In genomic region chr12:59929091-59929490, GRCh38 we compare ENCODE assay signal across 22 cellular contexts.
DNase-seq lines count a peak whose midpoint lies in the region; ATAC-seq, FAIRE-seq and TF ChIP-seq lines count a peak whose summit lies in the region.
"Had no signal": no experiment of that assay in that cellular context is flagged by ENCODE, and none has a peak within 500 bp of the region (broad histone marks: within the 10 kb centered on the region; RNA-seq: fewer than 3 reads in every experiment).

No MANE protein-coding gene starts in this region.

- H3K27me3 ChIP-seq in bronchial epithelial cell (ENCODE audit: control insufficient read depth, insufficient read depth, low read length) (no peaks in the 10 kb centered on the region), kidney epithelial cell (ENCODE audit: control insufficient read depth, insufficient read depth, low read length) (no peaks in the 10 kb centered on the region)
- H3K27me3 ChIP-seq in CD8-positive, alpha-beta memory T cell (ENCODE audit: insufficient read depth, low read length, poor library complexity, severe bottlenecking), result no peaks in the 10 kb centered on the region
- H3K27me3 ChIP-seq: adrenal gland had no signal

- FAIRE-seq in bronchial epithelial cell (lab: Jason Lieb, UNC), result peak; percentile 98
- FAIRE-seq: frontal cortex had no signal

- H3K4me1 Mint-ChIP-seq in CD8-positive, alpha-beta memory T cell, result no peaks in the 10 kb centered on the region
- no peaks in the 10 kb centered on the region for H3K4me1 Mint-ChIP-seq in progenitor cell of endocrine pancreas (ENCODE audit: low read depth)
- H3K4me1 Mint-ChIP-seq: memory B cell had no signal

- no peak for ATAC-seq in HG03442 (IDR thresholded peaks at IDR 0.05; ENCODE audit: unreplicated experiment)

- no peak overlapping the region for H3K4me3 Mint-ChIP-seq in CD8-positive, alpha-beta memory T cell
- H3K4me3 Mint-ChIP-seq in progenitor cell of endocrine pancreas (ENCODE audit: low read depth), result no peak overlapping the region
- H3K4me3 Mint-ChIP-seq: memory B cell; T-helper 1 cell treated with Interleukin-12 subunit alpha and Interleukin-12 subunit beta and Interleukin-4 antibody, amounts not matched to agents 30 μg/mL and 1 μg/mL, for 36 hours had no signal

- DNase-seq in AG08395 (ENCODE audit: low spot score), result peak; percentile 55
- peak; percentile 84 for DNase-seq in HT1080 (ENCODE audit: low read depth)
- peak; percentile 97 for DNase-seq in bronchial epithelial cell (ENCODE audit: low read depth)
- DNase-seq in kidney epithelial cell (ENCODE audit: low read depth), result peak; percentile 35
- DNase-seq in CD8-positive, alpha-beta memory T cell, result no peak
- DNase-seq in NCI-H2227 treated with DMSO at 0.1 percent for 48 hours (lab: John Stamatoyannopoulos, UW), result no peak
- DNase-seq in progenitor cell of endocrine pancreas (ENCODE audit: low spot score, unreplicated experiment), result no peak
- DNase-seq: activated CD4-positive, alpha-beta T cell treated with anti-CD3 and anti-CD28 coated beads for 48 hours; activated T-cell treated with anti-CD3 and anti-CD28 coated beads, Interleukin-2, amount 50 U/mL, for 48 hours; AML-193; dermis blood vessel endothelial cell; DMS153; H7; Karpas-422; NCI-H1694 treated with DMSO at 0.1 percent for 48 hours; NCI-H524 treated with DMSO at 0.1 percent for 48 hours; stimulated activated naive CD4-positive, alpha-beta T cell had no signal

- CTCF ChIA-PET in CD8-positive, alpha-beta memory T cell (lab: Charles Lee), result no interaction called here

- H3K27ac ChIP-seq in CD8-positive, alpha-beta memory T cell (ENCODE audit: low read depth, low read length), result no peak overlapping the region
- H3K27ac ChIP-seq: adrenal gland had no signal

- POLR2A ChIA-PET in CD8-positive, alpha-beta memory T cell (lab: Charles Lee), result no interaction called here

- no peaks in the 10 kb centered on the region for H3K27me3 Mint-ChIP-seq in CD8-positive, alpha-beta memory T cell
- no peaks in the 10 kb centered on the region for H3K27me3 Mint-ChIP-seq in progenitor cell of endocrine pancreas
- H3K27me3 Mint-ChIP-seq: memory B cell had no signal

- H3K9me3 ChIP-seq in CD8-positive, alpha-beta memory T cell (ENCODE audit: low read length), result no peaks in the 10 kb centered on the region
- H3K9me3 ChIP-seq: adrenal gland had no signal

- H3K27ac Mint-ChIP-seq in CD8-positive, alpha-beta memory T cell, result no peak overlapping the region
- H3K27ac Mint-ChIP-seq in progenitor cell of endocrine pancreas, result no peak overlapping the region
- H3K27ac Mint-ChIP-seq: memory B cell; T-helper 1 cell treated with Interleukin-12 subunit alpha and Interleukin-12 subunit beta and Interleukin-4 antibody, amounts not matched to agents 30 μg/mL and 1 μg/mL, for 36 hours had no signal

- TF ChIP-seq CTCF in bronchial epithelial cell (IDR thresholded peaks at IDR 0.05; ENCODE audit: insufficient read depth, low read length, severe bottlenecking) (no peak), kidney epithelial cell (IDR thresholded peaks at IDR 0.05; ENCODE audit: insufficient read depth, low read length, poor library complexity, severe bottlenecking) (no peak), progenitor cell of endocrine pancreas (IDR thresholded peaks at IDR 0.05; ENCODE audit: unreplicated experiment) (no peak)

- H3K4me3 ChIP-seq in bronchial epithelial cell (ENCODE audit: low read depth, low read length) (no peak overlapping the region), kidney epithelial cell (ENCODE audit: low read depth, low read length) (no peak overlapping the region)
- no peak overlapping the region for H3K4me3 ChIP-seq in CD8-positive, alpha-beta memory T cell (ENCODE audit: low read length)
- H3K4me3 ChIP-seq: adrenal gland had no signal

- no peaks in the 10 kb centered on the region for H3K4me1 ChIP-seq in CD8-positive, alpha-beta memory T cell (ENCODE audit: insufficient read depth, low read length)
- H3K4me1 ChIP-seq: adrenal gland had no signal

- H3K36me3 Mint-ChIP-seq in CD8-positive, alpha-beta memory T cell, result no peaks in the 10 kb centered on the region
- peaks cover 1% of the 10 kb centered on the region for H3K36me3 Mint-ChIP-seq in progenitor cell of endocrine pancreas (ENCODE audit: insufficient read depth)
- H3K36me3 Mint-ChIP-seq: memory B cell had no signal

- H3K9me3 Mint-ChIP-seq in CD8-positive, alpha-beta memory T cell, result peaks cover 0 to 3% (median 0%) of the 10 kb centered on the region in 5 donors
- H3K9me3 Mint-ChIP-seq in progenitor cell of endocrine pancreas (ENCODE audit: low read depth), result peaks cover 27% of the 10 kb centered on the region

- H3K36me3 ChIP-seq in bronchial epithelial cell (ENCODE audit: control insufficient read depth, insufficient read depth, low read length) (no peaks in the 10 kb centered on the region), kidney epithelial cell (ENCODE audit: control insufficient read depth, insufficient read depth, low read length) (no peaks in the 10 kb centered on the region)
- no peaks in the 10 kb centered on the region for H3K36me3 ChIP-seq in CD8-positive, alpha-beta memory T cell (ENCODE audit: insufficient read depth, low read length)
- H3K36me3 ChIP-seq: adrenal gland had no signal

Comparison
In these comparisons a context has a peak if more than half of its experiments do, and no peak if none do; other contexts are left out.
1. DNase-seq: peak in AG08395 (single experiment), HT1080 (single experiment), bronchial epithelial cell (single experiment) and kidney epithelial cell (single experiment); none in CD8-positive, alpha-beta memory T cell (0 of 5), NCI-H2227 treated with DMSO at 0.1 percent for 48 hours (single experiment) and progenitor cell of endocrine pancreas (single experiment).